Comparison of ENCODE assay signal across 15 cellular contexts in genomic region chr20:58710481-58711265, GRCh38. TPM values are rescaled to one million over a fixed set of nuclear protein-coding genes. Genes with fewer than 3 reads are reported as not detected.
A peak's percentile ranks its signal among the peaks of the same experiment; 100 is the strongest.
DNase-seq lines count a peak whose midpoint lies in the region; ATAC-seq and TF ChIP-seq lines count a peak whose summit lies in the region.
"Had no signal": no experiment of that assay in that cellular context is flagged by ENCODE, and none has a peak within 500 bp of the region (broad histone marks: within the 10 kb centered on the region; RNA-seq: fewer than 3 reads in every experiment).

No MANE protein-coding gene starts in this region.

- intact Hi-C loops in Right ventricle myocardium superior (cut with DNase I) (no loop called here), left ventricle myocardium superior (cut with micrococcal nuclease) (no loop called here), lower leg skin (cut with DNase I; ENCODE audit: low total_unique reads) (no loop called here), testis (cut with DNase I; ENCODE audit: low total_unique reads) (no loop called here)

- DNase-seq in Right ventricle myocardium superior (peak; percentile 32), left ventricle myocardium superior (no peak), astrocyte of the hippocampus (ENCODE audit: low read depth, low spot score) (peak; percentile 0), lower leg skin (ENCODE audit: low spot score in 2 of 2) (peak; percentile 7 to 67), testis (peak; percentile 6), NCI-H2227 treated with DMSO at 0.1 percent for 48 hours (lab: John Stamatoyannopoulos, UW) (no peak), GM19240 (ENCODE audit: insufficient read length, low spot score) (no peak)
- DNase-seq: AML-193, anterior cingulate cortex, NCI-H146, NCI-H446 treated with DMSO at 0.1 percent for 48 hours, nucleus accumbens had no signal

- H3K27me3 ChIP-seq in testis, result no peaks in the 10 kb centered on the region

- no peaks in the 10 kb centered on the region for H3K9me3 ChIP-seq in testis

- no peak overlapping the region for H3K4me3 ChIP-seq in lower leg skin (ENCODE audit: low read depth, poor library complexity, severe bottlenecking)
- no peak overlapping the region for H3K4me3 ChIP-seq in testis

- no peak overlapping the region for H3K27ac ChIP-seq in testis
- H3K27ac ChIP-seq: HL-60 had no signal

- TF ChIP-seq POLR2A in lower leg skin (IDR thresholded peaks at IDR 0.05) (no peak), testis (IDR thresholded peaks at IDR 0.05) (no peak)

- 75 to 80% methylated on average over 15 to 16 of the region's 17 CpGs for WGBS in lower leg skin, 2 donors
- WGBS in testis, 2 donors, result 90 to 92% methylated on average over 15 to 16 of the region's 17 CpGs

- ATAC-seq in Right ventricle myocardium superior (ENCODE audit: poor library complexity) (no peak), left ventricle myocardium superior (no peak), HG02852 (IDR thresholded peaks at IDR 0.05; ENCODE audit: unreplicated experiment) (no peak)
- ATAC-seq: HCT116 had no signal

- H3K4me1 ChIP-seq in testis, result no peaks in the 10 kb centered on the region

- H3K36me3 ChIP-seq in testis (ENCODE audit: low read depth, missing control alignments), result no peaks in the 10 kb centered on the region

- TF ChIP-seq CTCF in lower leg skin (IDR thresholded peaks at IDR 0.05) (no peak), testis (IDR thresholded peaks at IDR 0.05) (no peak)

RNA-seq across cellular contexts. Expression of gene NPEPL1, which starts 18.1 kb away (rescaled TPM):
- total RNA-seq in Right ventricle myocardium superior (24.4 TPM), left ventricle myocardium superior (26.4 TPM), lower leg skin (10 to 100 TPM; 21.7 to 37.9 (median 29.7) TPM), testis (10 to 100 TPM; 56.3 to 79.9 TPM)
- 47.6 TPM for polyA plus RNA-seq in testis (ENCODE audit: insufficient read depth, low read depth, low replicate concordance)

RNA-seq across cellular contexts. Expression of gene STX16, which starts 59.6 kb away (rescaled TPM):
- 21.8 TPM for total RNA-seq in Right ventricle myocardium superior
- total RNA-seq in left ventricle myocardium superior, result 24.8 TPM
- 10 to 100 TPM; 36.0 to 52.1 (median 44.2) TPM for total RNA-seq in lower leg skin
- total RNA-seq in testis, result 100 to 1,000 TPM; 107 to 124 TPM
- 79.3 TPM for polyA plus RNA-seq in testis (ENCODE audit: insufficient read depth, low read depth, low replicate concordance)

Comparison
In these comparisons a context has a peak if more than half of its experiments do, and no peak if none do; other contexts are left out.
1. DNase-seq: peak in Right ventricle myocardium superior (single experiment), astrocyte of the hippocampus (single experiment), lower leg skin (2 of 2) and testis (single experiment); none in left ventricle myocardium superior (single experiment), NCI-H2227 treated with DMSO at 0.1 percent for 48 hours (single experiment) and GM19240 (single experiment).